ENCODE assay signal across 25 cellular contexts in genomic region chr7:129777195-129777844, GRCh38.
DNase-seq lines count a peak whose midpoint lies in the region; TF ChIP-seq lines count a peak whose summit lies in the region.
"Had no signal": no experiment of that assay in that cellular context is flagged by ENCODE, and none has a peak within 500 bp of the region (broad histone marks: within the 10 kb centered on the region; RNA-seq: fewer than 3 reads in every experiment).

No MANE protein-coding gene starts in this region.

- TF ChIP-seq CTCF in WERI-Rb-1 (IDR thresholded peaks at IDR 0.05; ENCODE audit: low read depth, low read length) (no peak), vagina (IDR thresholded peaks at IDR 0.05) (no peak), lower leg skin (IDR thresholded peaks at IDR 0.05) (no peak), spleen (IDR thresholded peaks at IDR 0.05 in 8 of 11, conservative IDR thresholded peaks at IDR 0.05 in 3 of 11) (no peak)

- peaks cover 77% of the 10 kb centered on the region for H3K27me3 ChIP-seq in BLaER1
- H3K27me3 ChIP-seq in H7 (ENCODE audit: control insufficient read depth, insufficient read depth, low read length), result peaks cover 61% of the 10 kb centered on the region
- no peaks in the 10 kb centered on the region for H3K27me3 ChIP-seq in WERI-Rb-1 (ENCODE audit: insufficient read depth, low read depth, severe bottlenecking)
- peaks cover 98% of the 10 kb centered on the region for H3K27me3 ChIP-seq in iPS-20b (ENCODE audit: insufficient read depth, low read length)
- peaks cover 29% of the 10 kb centered on the region for H3K27me3 ChIP-seq in vagina
- peaks cover 21 to 82% (median 67%) of the 10 kb centered on the region in 7 donors for H3K27me3 ChIP-seq in spleen (replicated peaks in 1 of 7)

- WGBS in lower leg skin, 2 donors, result 70 to 75% methylated on average over 19 of the region's 19 CpGs
- WGBS in spleen, 5 donors, result 26 to 43% (median 30%) methylated on average over 12 to 19 of the region's 19 CpGs

- no peak overlapping the region for H3K4me3 ChIP-seq in BLaER1
- peak overlapping the region; percentile 73; the same call in 1 of the 2 replicates for H3K4me3 ChIP-seq in H7 (ENCODE audit: insufficient read depth, low read depth, low read length)
- peak overlapping the region; percentile 85; the same call in 1 of the 2 replicates for H3K4me3 ChIP-seq in WERI-Rb-1 (ENCODE audit: low read depth, low read length)
- peak overlapping the region; percentile 44 for H3K4me3 ChIP-seq in iPS-20b (ENCODE audit: low read length)
- H3K4me3 ChIP-seq in vagina, result no peak overlapping the region
- no peak overlapping the region for H3K4me3 ChIP-seq in lower leg skin (ENCODE audit: low read depth, poor library complexity, severe bottlenecking)
- H3K4me3 ChIP-seq in spleen, result no peak overlapping the region
- H3K4me3 ChIP-seq: gastroesophageal sphincter, hepatocyte, psoas muscle had no signal

- peak; percentile 66 for DNase-seq in H7
- no peak for DNase-seq in WERI-Rb-1
- DNase-seq in vagina (ENCODE audit: extremely low spot score in 2 of 2), result no peak
- DNase-seq in lower leg skin (ENCODE audit: low spot score in 2 of 2), result no peak
- DNase-seq in activated CD4-positive, alpha-beta T cell treated with anti-CD3 and anti-CD28 coated beads, Interleukin-2, amount 50 U/mL, for 4 hours, result no peak
- DNase-seq in spleen, result no peak
- DNase-seq: ACHN; activated CD4-positive, alpha-beta T cell treated with anti-CD3 and anti-CD28 coated beads for 4 hours; activated naive CD8-positive, alpha-beta T cell treated with anti-CD3 and anti-CD28 coated beads for 36 hours; aorta; C1 segment of cervical spinal cord; COR-L47; KG1; left ventricle myocardium superior; naive thymus-derived CD4-positive, alpha-beta T cell; NCI-H1105; NCI-H187; occipital lobe; psoas muscle; trophoblast cell had no signal

- no peaks in the 10 kb centered on the region for H3K36me3 ChIP-seq in BLaER1
- no peaks in the 10 kb centered on the region for H3K36me3 ChIP-seq in H7 (replicated peaks; ENCODE audit: control insufficient read depth, insufficient read depth, low read length)
- H3K36me3 ChIP-seq in WERI-Rb-1, result peaks cover 67% of the 10 kb centered on the region
- no peaks in the 10 kb centered on the region for H3K36me3 ChIP-seq in iPS-20b (ENCODE audit: insufficient read depth, low read depth, low read length)
- H3K36me3 ChIP-seq in vagina, result no peaks in the 10 kb centered on the region
- no peaks in the 10 kb centered on the region for H3K36me3 ChIP-seq in spleen
- H3K36me3 ChIP-seq: gastroesophageal sphincter had no signal

- H4K20me1 ChIP-seq in BLaER1, result peaks cover 77% of the 10 kb centered on the region

- no peak overlapping the region for H3K9ac ChIP-seq in BLaER1
- H3K9ac ChIP-seq in iPS-20b (ENCODE audit: low read depth, low read length), result peak overlapping the region; percentile 42; the same call in 1 of the 2 replicates

- TF ChIP-seq POLR2A in vagina (IDR thresholded peaks at IDR 0.05) (no peak), lower leg skin (IDR thresholded peaks at IDR 0.05) (no peak), spleen (IDR thresholded peaks at IDR 0.05) (no peak)

- H3K27ac ChIP-seq in BLaER1 (no peak overlapping the region), WERI-Rb-1 (peak overlapping the region; percentile 97), iPS-20b (ENCODE audit: low read length) (no peak overlapping the region), vagina (no peak overlapping the region), spleen (no peak overlapping the region)
- H3K27ac ChIP-seq: gastroesophageal sphincter, hepatocyte, PC-9, psoas muscle had no signal

- intact Hi-C loops in vagina (cut with DNase I) (loop anchor here (10.0 kb wide), 1 partner anchor 283 kb away; no protein-coding TSS in a partner anchor), lower leg skin (cut with DNase I; ENCODE audit: low total_unique reads) (no loop called here), spleen (cut with DNase I; ENCODE audit: low total_unique reads) (no loop called here)

- peaks cover 90% of the 10 kb centered on the region for H3K4me1 ChIP-seq in BLaER1
- peaks cover 37% of the 10 kb centered on the region for H3K4me1 ChIP-seq in iPS-20b (ENCODE audit: insufficient read depth, low read length)
- H3K4me1 ChIP-seq in vagina, result peaks cover 40% of the 10 kb centered on the region
- H3K4me1 ChIP-seq in spleen, result peaks cover 39 to 55% (median 42%) of the 10 kb centered on the region in 6 donors

- H3K9me3 ChIP-seq in BLaER1, result 0 out of 2 replicates have a peak, but pooled peaks cover 9% of the 10 kb centered on the region
- H3K9me3 ChIP-seq in WERI-Rb-1 (ENCODE audit: severe bottlenecking), result no peaks in the 10 kb centered on the region
- H3K9me3 ChIP-seq in iPS-20b (ENCODE audit: insufficient read depth, low read depth, low read length), result no peaks in the 10 kb centered on the region
- H3K9me3 ChIP-seq in vagina, result no peaks in the 10 kb centered on the region
- H3K9me3 ChIP-seq in spleen, result no peaks in the 10 kb centered on the region
- H3K9me3 ChIP-seq: psoas muscle had no signal

- peak overlapping the region; percentile 59 for H3K4me2 ChIP-seq in BLaER1

Comparison
In these comparisons a context has a peak if more than half of its experiments do, and no peak if none do; other contexts are left out.
1. H3K4me3 ChIP-seq: peak in H7 (single experiment), WERI-Rb-1 (single experiment) and iPS-20b (single experiment); none in BLaER1 (single experiment), vagina (0 of 2), lower leg skin (single experiment) and spleen (0 of 8).